Comparison of ENCODE assay signal across 15 cellular contexts in genomic region chr19:35408284-35409171, GRCh38. TPM values are rescaled to one million over a fixed set of nuclear protein-coding genes. Genes with fewer than 3 reads are reported as not detected.
DNase-seq lines count a peak whose midpoint lies in the region; ATAC-seq and TF ChIP-seq lines count a peak whose summit lies in the region.
"Had no signal": no experiment of that assay in that cellular context is flagged by ENCODE, and none has a peak within 500 bp of the region (broad histone marks: within the 10 kb centered on the region; RNA-seq: fewer than 3 reads in every experiment).

No MANE protein-coding gene starts in this region.

- TF ChIP-seq EP300 in upper lobe of left lung (IDR thresholded peaks at IDR 0.05) = no peak

- H3K27ac ChIP-seq in upper lobe of left lung = no peak overlapping the region
- H3K27ac ChIP-seq: ascending aorta, foreskin keratinocyte, right atrium auricular region, WERI-Rb-1 had no signal

- no peak overlapping the region for H3K4me3 ChIP-seq in upper lobe of left lung
- H3K4me3 ChIP-seq: ascending aorta, right atrium auricular region had no signal

- H3K27me3 ChIP-seq in upper lobe of left lung = no peaks in the 10 kb centered on the region
- H3K27me3 ChIP-seq: ascending aorta, right atrium auricular region had no signal

- CTCF ChIA-PET in WTC11 (lab: Charles Lee) = no interaction called here

- peak overlapping the region; percentile 14 for H3K27ac Mint-ChIP-seq in stimulated activated memory B cell treated with anti-CD40 and anti-IgM and Interleukin-4, amounts not matched to agents 10 μg/mL and 1 μg/mL and 100 μg/mL, for 72 hours
- H3K27ac Mint-ChIP-seq in WTC11 = no peak overlapping the region

- no peak for TF ChIP-seq POLR2A in upper lobe of left lung (IDR thresholded peaks at IDR 0.05)

- H3K9me3 Mint-ChIP-seq in stimulated activated memory B cell treated with anti-CD40 and anti-IgM and Interleukin-4, amounts not matched to agents 10 μg/mL and 1 μg/mL and 100 μg/mL, for 72 hours = no peaks in the 10 kb centered on the region
- H3K9me3 Mint-ChIP-seq in WTC11 = no peaks in the 10 kb centered on the region

- no peaks in the 10 kb centered on the region for H3K36me3 Mint-ChIP-seq in stimulated activated memory B cell treated with anti-CD40 and anti-IgM and Interleukin-4, amounts not matched to agents 10 μg/mL and 1 μg/mL and 100 μg/mL, for 72 hours
- H3K36me3 Mint-ChIP-seq in WTC11 = no peaks in the 10 kb centered on the region

- H3K4me1 Mint-ChIP-seq in stimulated activated memory B cell treated with anti-CD40 and anti-IgM and Interleukin-4, amounts not matched to agents 10 μg/mL and 1 μg/mL and 100 μg/mL, for 72 hours = peaks cover 12% of the 10 kb centered on the region
- no peaks in the 10 kb centered on the region for H3K4me1 Mint-ChIP-seq in WTC11

- 88 to 89% methylated on average over 13 of the region's 13 CpGs for WGBS in upper lobe of left lung, 2 donors

- DNase-seq in NCI-H1930 (lab: John Stamatoyannopoulos, UW) (no peak), upper lobe of left lung (no peak), WTC11 (ENCODE audit: low spot score) (no peak)
- DNase-seq: foreskin keratinocyte, NCI-H1092 treated with DMSO at 0.1 percent for 48 hours, NCI-H510A treated with DMSO at 0.1 percent for 48 hours, WERI-Rb-1 had no signal

- H3K4me1 ChIP-seq in upper lobe of left lung = no peaks in the 10 kb centered on the region
- H3K4me1 ChIP-seq: ascending aorta, right atrium auricular region had no signal

- H3K27me3 Mint-ChIP-seq in stimulated activated memory B cell treated with anti-CD40 and anti-IgM and Interleukin-4, amounts not matched to agents 10 μg/mL and 1 μg/mL and 100 μg/mL, for 72 hours = peaks cover 10% of the 10 kb centered on the region
- H3K27me3 Mint-ChIP-seq in WTC11 (ENCODE audit: low read depth) = peaks cover 11% of the 10 kb centered on the region

- no peaks in the 10 kb centered on the region for H3K36me3 ChIP-seq in upper lobe of left lung
- H3K36me3 ChIP-seq: ascending aorta, right atrium auricular region, WERI-Rb-1 had no signal

- H3K9me3 ChIP-seq in upper lobe of left lung = no peaks in the 10 kb centered on the region
- H3K9me3 ChIP-seq: ascending aorta, right atrium auricular region had no signal

- no peak overlapping the region for H3K4me3 Mint-ChIP-seq in stimulated activated memory B cell treated with anti-CD40 and anti-IgM and Interleukin-4, amounts not matched to agents 10 μg/mL and 1 μg/mL and 100 μg/mL, for 72 hours
- H3K4me3 Mint-ChIP-seq in WTC11 = no peak overlapping the region

- POLR2A ChIA-PET in WTC11 (lab: Charles Lee) = no interaction called here

- TF ChIP-seq CTCF in upper lobe of left lung (IDR thresholded peaks at IDR 0.05) (no peak), WTC11 (IDR thresholded peaks at IDR 0.05) (no peak)

- peak; percentile 56 for ATAC-seq in GM18873 (IDR thresholded peaks at IDR 0.05; ENCODE audit: low FRiP score, unreplicated experiment)
- peak; percentile 58 for ATAC-seq in GM21723 (IDR thresholded peaks at IDR 0.05; ENCODE audit: unreplicated experiment)
- ATAC-seq in HG03457 (IDR thresholded peaks at IDR 0.05; ENCODE audit: unreplicated experiment) = peak; percentile 56
- peak; percentile 92 for ATAC-seq in stimulated activated memory B cell treated with anti-CD40 and anti-IgM and Interleukin-4, amounts not matched to agents 10 μg/mL and 1 μg/mL and 100 μg/mL, for 72 hours
- no peak for ATAC-seq in upper lobe of left lung (ENCODE audit: low FRiP score in 2 of 2)
- ATAC-seq in WTC11 = no peak
- ATAC-seq: foreskin keratinocyte, HCT116 had no signal

TF ChIP-seq in WTC11, 78 proteins besides CTCF, POLR2A, EP300 and RAD21:
- TF ChIP-seq ZNF423 (CRISPR knock-in tag; IDR thresholded peaks at IDR 0.05) (no peak), ZMAT4 (CRISPR knock-in tag; IDR thresholded peaks at IDR 0.05) (no peak), GTF2I (CRISPR knock-in tag; conservative IDR thresholded peaks at IDR 0.05) (no peak), ZNF396 (CRISPR knock-in tag; IDR thresholded peaks at IDR 0.05; ENCODE audit: borderline replicate concordance) (no peak)

RNA-seq across cellular contexts. Expression of gene GPR42, which starts 37.7 kb away (rescaled TPM):
- under 1 TPM in 2 of 6 donors, not detected in 4; 0.14 to 0.17 TPM for total RNA-seq in upper lobe of left lung
- not detected in 3 replicates for total RNA-seq in WTC11 (2021)
- total RNA-seq: ascending aorta, foreskin keratinocyte, right atrium auricular region, SK-MEL-5 had no signal

RNA-seq across cellular contexts. Expression of gene FFAR2, which starts 39.5 kb away (rescaled TPM):
- total RNA-seq in upper lobe of left lung (1 to 10 TPM in 3 of 6 donors, under 1 TPM in 2, not detected in 1; 0.22 to 9.0 (median 2.1) TPM), WTC11 (2021) (not detected in 3 replicates)
- total RNA-seq: ascending aorta, foreskin keratinocyte had no signal

RNA-seq across cellular contexts. Expression of gene FFAR3, which starts 50.3 kb away (rescaled TPM):
- total RNA-seq in upper lobe of left lung (under 1 TPM in 1 of 6 donors, not detected in 5; 0.24 TPM), WTC11 (2021) (not detected in 3 replicates)
- total RNA-seq: ascending aorta, foreskin keratinocyte, right atrium auricular region, SK-MEL-5 had no signal

Comparison
In these comparisons a context has a peak if more than half of its experiments do, and no peak if none do; other contexts are left out.
1. ATAC-seq: peak in GM18873 (single experiment), GM21723 (single experiment), HG03457 (single experiment) and stimulated activated memory B cell treated with anti-CD40 and anti-IgM and Interleukin-4, amounts not matched to agents 10 μg/mL and 1 μg/mL and 100 μg/mL, for 72 hours (single experiment); none in upper lobe of left lung (0 of 2) and WTC11 (single experiment).